ENCODE assay signal across 1 cellular context in genomic region chr12:55996715-55997534, GRCh38.
A peak's percentile ranks its signal among the peaks of the same experiment; 100 is the strongest.
TF ChIP-seq lines count a peak whose summit lies in the region.

SUOX (plus strand) TSS chr12:55997276; CDS start chr12:56002222, 4,946 bp downstream.

TF ChIP-seq in HepG2, 621 proteins besides CTCF, POLR2A, EP300 and RAD21 (continued from another document and continues in another):
- TF ChIP-seq TERF1 (CRISPR knock-in tag; IDR thresholded peaks at IDR 0.05) (no peak), GPN1 (CRISPR knock-in tag; IDR thresholded peaks at IDR 0.05; ENCODE audit: borderline replicate concordance) (no peak), DNMT3B (CRISPR knock-in tag; conservative IDR thresholded peaks at IDR 0.05) (no peak), ZNF556 (CRISPR knock-in tag; IDR thresholded peaks at IDR 0.05; ENCODE audit: borderline replicate concordance) (peak; percentile 45; the same call in 1 of the 2 replicates), BATF2 (CRISPR knock-in tag; IDR thresholded peaks at IDR 0.05) (no peak), ZBED4 (CRISPR knock-in tag; IDR thresholded peaks at IDR 0.05; ENCODE audit: borderline replicate concordance) (no peak), U2AF1 (optimal IDR thresholded peaks at IDR 0.05; ENCODE audit: low read depth, low read length) (no peak), HNRNPL (IDR thresholded peaks at IDR 0.05; ENCODE audit: low read depth, low read length) (no peak), TP53 (CRISPR knock-in tag; conservative IDR thresholded peaks at IDR 0.05) (0 out of 2 replicates have a peak, but pooled peaks have one; percentile 30), ZNF251 (CRISPR knock-in tag; IDR thresholded peaks at IDR 0.05) (no peak), PCBP1 (IDR thresholded peaks at IDR 0.05; ENCODE audit: borderline replicate concordance, low read depth, low read length) (no peak), NPAS2 (CRISPR knock-in tag; IDR thresholded peaks at IDR 0.05; ENCODE audit: borderline replicate concordance) (no peak), ZNF34 (CRISPR knock-in tag; IDR thresholded peaks at IDR 0.05; ENCODE audit: borderline replicate concordance) (0 out of 2 replicates have a peak, but pooled peaks have one; percentile 44), ZSCAN5A (CRISPR knock-in tag; IDR thresholded peaks at IDR 0.05; ENCODE audit: borderline replicate concordance) (0 out of 2 replicates have a peak, but pooled peaks have one; percentile 18), ZNF768 (CRISPR knock-in tag; IDR thresholded peaks at IDR 0.05) (no peak; the same call in 1 of the 2 replicates), TBL1XR1 (IDR thresholded peaks at IDR 0.05; ENCODE audit: borderline replicate concordance, low read length, partially characterized antibody) (no peak), NFYB (CRISPR knock-in tag; IDR thresholded peaks at IDR 0.05) (peak; percentile 88), ZNF766 (CRISPR knock-in tag; IDR thresholded peaks at IDR 0.05; ENCODE audit: borderline replicate concordance) (no peak), FLYWCH1 (CRISPR knock-in tag; IDR thresholded peaks at IDR 0.05) (no peak), CREB1 (IDR thresholded peaks at IDR 0.05) (peak; percentile 42; the same call in 1 of the 2 replicates), CREB1 (CRISPR knock-in tag; IDR thresholded peaks at IDR 0.05) (peak; percentile 64), TFAP4 (IDR thresholded peaks at IDR 0.05; ENCODE audit: borderline replicate concordance, low read depth) (peak; percentile 33; the same call in 1 of the 2 replicates), BCL6 (CRISPR knock-in tag; IDR thresholded peaks at IDR 0.05) (peak; percentile 91), ZNF235 (CRISPR knock-in tag; IDR thresholded peaks at IDR 0.05; ENCODE audit: borderline replicate concordance) (no peak), ZEB1 (IDR thresholded peaks at IDR 0.05; ENCODE audit: insufficient replicate concordance, low read depth) (peak; percentile 65), REPIN1 (CRISPR knock-in tag; IDR thresholded peaks at IDR 0.05; ENCODE audit: borderline replicate concordance, low read depth) (peak; percentile 78; the same call in 1 of the 2 replicates), PITX1 (CRISPR knock-in tag; IDR thresholded peaks at IDR 0.05) (peak; percentile 53; the same call in 1 of the 2 replicates), SMARCE1 (IDR thresholded peaks at IDR 0.05; ENCODE audit: borderline replicate concordance) (no peak), CREB3 (CRISPR knock-in tag; IDR thresholded peaks at IDR 0.05) (0 out of 2 replicates have a peak, but pooled peaks have one; percentile 33), ZSCAN25 (CRISPR knock-in tag; IDR thresholded peaks at IDR 0.05) (no peak), SRY (CRISPR knock-in tag; IDR thresholded peaks at IDR 0.05) (no peak), ZNF597 (CRISPR knock-in tag; IDR thresholded peaks at IDR 0.05) (no peak), SP2 (CRISPR knock-in tag; IDR thresholded peaks at IDR 0.05) (peak; percentile 86), CEBPG (CRISPR knock-in tag; IDR thresholded peaks at IDR 0.05) (no peak; the same call in none of the 2 replicates), ZNF407 (CRISPR knock-in tag; IDR thresholded peaks at IDR 0.05; ENCODE audit: not compliant biosample characterization) (peak; percentile 86), ARNTL (CRISPR knock-in tag; IDR thresholded peaks at IDR 0.05) (no peak; the same call in 1 of the 2 replicates), ZNF513 (CRISPR knock-in tag; conservative IDR thresholded peaks at IDR 0.05) (no peak), NCOA2 (CRISPR knock-in tag; IDR thresholded peaks at IDR 0.05) (0 out of 2 replicates have a peak, but pooled peaks have one; percentile 25), HIVEP1 (CRISPR knock-in tag; IDR thresholded peaks at IDR 0.05) (peak; percentile 63; the same call in 1 of the 2 replicates), ZNF24 (IDR thresholded peaks at IDR 0.05) (no peak), SAFB2 (CRISPR knock-in tag; IDR thresholded peaks at IDR 0.05; ENCODE audit: borderline replicate concordance, low read depth) (no peak)
